Comparison of ENCODE assay signal across 8 cellular contexts in the genomic region with DNA sequence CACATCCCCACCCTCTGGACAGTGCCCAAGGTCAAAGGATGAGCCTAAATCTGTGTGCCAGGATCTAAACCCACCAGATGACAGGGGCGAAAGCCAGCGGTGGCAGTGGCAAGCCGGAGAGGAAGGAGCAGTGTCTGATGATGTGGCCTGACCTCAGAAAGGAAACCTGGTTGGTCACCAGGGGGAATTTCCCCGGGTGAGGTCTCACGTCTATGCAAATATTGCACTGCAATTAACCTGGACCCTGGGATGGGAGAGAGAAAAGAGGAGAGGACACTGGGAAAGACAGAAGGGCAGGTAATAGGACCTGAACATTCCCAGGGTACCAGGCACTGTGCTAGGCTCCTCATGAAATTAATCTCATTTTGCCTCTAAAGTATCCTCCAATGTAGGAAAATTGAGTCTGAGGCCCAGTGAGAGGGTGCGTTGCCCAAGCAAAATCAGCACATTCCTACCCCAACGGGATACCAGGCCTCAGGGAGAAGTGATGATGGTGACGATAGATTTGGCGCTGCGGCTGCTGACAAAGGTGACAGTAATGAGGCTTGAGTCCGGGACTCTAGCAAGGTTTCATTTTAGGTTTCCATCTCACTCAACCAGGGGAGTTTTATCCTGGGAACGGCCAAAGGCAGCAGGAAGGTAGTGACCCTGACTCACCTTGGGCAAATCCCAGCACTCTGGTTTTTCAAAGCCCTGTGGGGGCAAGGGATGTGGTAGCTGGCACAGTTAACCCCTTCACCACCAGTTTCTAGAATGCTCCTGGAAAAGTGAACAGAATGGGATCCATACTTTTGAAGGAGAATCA. TPM values are rescaled to one million over a fixed set of nuclear protein-coding genes. Genes with fewer than 3 reads are reported as not detected.
DNase-seq lines count a peak whose midpoint lies in the region; ATAC-seq, FAIRE-seq and TF ChIP-seq lines count a peak whose summit lies in the region.

No MANE protein-coding gene starts in this region.

- in situ Hi-C loops in HAP-1 (cut with MboI; ENCODE audit: low sequenced_read_pairs): loop anchor here (25.0 kb wide), 1 partner anchor 632 kb away; no protein-coding TSS in a partner anchor

- WGBS in body of pancreas, 2 donors: 61 to 67% methylated on average over 9 to 12 of the region's 12 CpGs

- H3K4me1 ChIP-seq in body of pancreas (peaks cover 51% of the 10 kb centered on the region), HAP-1 (no peaks in the 10 kb centered on the region)
- H3K4me1 ChIP-seq in naive thymus-derived CD4-positive, alpha-beta T cell (ENCODE audit: control insufficient read depth in 2 of 2, insufficient read depth in 2 of 2, low read length in 2 of 2): peaks cover 31 to 53% of the 10 kb centered on the region in 2 donors

- H3K27me3 ChIP-seq in body of pancreas (no peaks in the 10 kb centered on the region), HAP-1 (ENCODE audit: low read depth) (peaks cover 12% of the 10 kb centered on the region; the same call in 1 of the 2 replicates)
- no peaks in the 10 kb centered on the region for H3K27me3 ChIP-seq in naive thymus-derived CD4-positive, alpha-beta T cell (ENCODE audit: control insufficient read depth in 2 of 2, insufficient read depth in 2 of 2, low read length in 2 of 2)

- no peaks in the 10 kb centered on the region for H3K9me3 Mint-ChIP-seq in naive thymus-derived CD4-positive, alpha-beta T cell

- H3K36me3 Mint-ChIP-seq in naive thymus-derived CD4-positive, alpha-beta T cell: peaks cover 0 to 26% (median 0%) of the 10 kb centered on the region in 5 donors

- FAIRE-seq in frontal cortex (lab: Jason Lieb, UNC): no peak

- H3K4me3 ChIP-seq in body of pancreas (no peak overlapping the region), HAP-1 (no peak overlapping the region)
- H3K4me3 ChIP-seq in naive thymus-derived CD4-positive, alpha-beta T cell (ENCODE audit: low read length): no peak overlapping the region

- peak overlapping the region; percentile 75 to 82 (median 79) for H3K27ac ChIP-seq in body of pancreas
- peak overlapping the region; percentile 26 for H3K27ac ChIP-seq in naive thymus-derived CD4-positive, alpha-beta T cell (ENCODE audit: low read depth, low read length)

- CTCF ChIA-PET in naive thymus-derived CD4-positive, alpha-beta T cell (lab: Charles Lee): no interaction called here

- peak overlapping the region; percentile 38 to 90 (median 84) for H3K27ac Mint-ChIP-seq in naive thymus-derived CD4-positive, alpha-beta T cell

- DNase-seq in body of pancreas (peak in 1 of 4 donors; percentile 37), frontal cortex (ENCODE audit: low spot score in 2 of 2) (no peak), globus pallidus (ENCODE audit: low spot score) (no peak), HAP-1 (ENCODE audit: low spot score in 2 of 2) (no peak)
- peak in 2 of 9 donors; percentile 31 to 73 for DNase-seq in naive thymus-derived CD4-positive, alpha-beta T cell

- peak; percentile 80 for ATAC-seq in GM18861 (IDR thresholded peaks at IDR 0.05; ENCODE audit: unreplicated experiment)
- peak; percentile 67 for ATAC-seq in HG02852 (IDR thresholded peaks at IDR 0.05; ENCODE audit: unreplicated experiment)
- ATAC-seq in body of pancreas: no peak
- peak; percentile 74 for ATAC-seq in naive thymus-derived CD4-positive, alpha-beta T cell

- intact Hi-C loops in body of pancreas (cut with DNase I): no loop called here
- intact Hi-C loops in naive thymus-derived CD4-positive, alpha-beta T cell (cut with micrococcal nuclease): loop anchor here (1.0 to 2.0 kb wide), 3 partner anchors 13 to 57 kb away; a partner anchor contains a TSS

- peak; percentile 54 for TF ChIP-seq POLR2A in Raji (IDR thresholded peaks at IDR 0.05; ENCODE audit: insufficient read depth, low read depth, low read length)
- peak in 1 of 3 donors; percentile 12 for TF ChIP-seq POLR2A in body of pancreas (IDR thresholded peaks at IDR 0.05)

- H3K27me3 Mint-ChIP-seq in naive thymus-derived CD4-positive, alpha-beta T cell: no peaks in the 10 kb centered on the region

- H3K4me3 Mint-ChIP-seq in naive thymus-derived CD4-positive, alpha-beta T cell: peak overlapping the region; percentile 7 to 73 (median 47)

- H3K9me3 ChIP-seq in body of pancreas (no peaks in the 10 kb centered on the region), HAP-1 (no peaks in the 10 kb centered on the region)
- H3K9me3 ChIP-seq in naive thymus-derived CD4-positive, alpha-beta T cell (ENCODE audit: control insufficient read depth in 2 of 3, low read length in 3 of 3): no peaks in the 10 kb centered on the region

- H3K36me3 ChIP-seq in body of pancreas (replicated peaks in 1 of 2; ENCODE audit: insufficient read depth in 1 of 2, low read depth in 2 of 2) (no peaks in the 10 kb centered on the region), HAP-1 (replicated peaks) (no peaks in the 10 kb centered on the region)
- H3K36me3 ChIP-seq in naive thymus-derived CD4-positive, alpha-beta T cell (ENCODE audit: control insufficient read depth in 2 of 3, insufficient read depth in 3 of 3, low read length in 3 of 3): no peaks in the 10 kb centered on the region

- H3K4me1 Mint-ChIP-seq in naive thymus-derived CD4-positive, alpha-beta T cell: peaks cover 51 to 86% (median 69%) of the 10 kb centered on the region in 7 donors

- TF ChIP-seq CTCF in body of pancreas (IDR thresholded peaks at IDR 0.05): no peak

- POLR2A ChIA-PET in naive thymus-derived CD4-positive, alpha-beta T cell (lab: Charles Lee): interaction anchor here (1.0 to 2.1 kb wide), 4 partner anchors 11 to 21 kb away, joined by 3 to 9 read pairs (median 4); no protein-coding TSS in a partner anchor

RNA-seq across cellular contexts. Expression of a gene that starts 13.4 kb away (rescaled TPM):
- total RNA-seq in body of pancreas: 100 to 1,000 TPM in 1 of 2 donors, 10 to 100 TPM in 1; 89.3 to 111 TPM
- total RNA-seq in naive thymus-derived CD4-positive, alpha-beta T cell: 100 to 1,000 TPM; 124 to 234 (median 131) TPM
- polyA plus RNA-seq in naive thymus-derived CD4-positive, alpha-beta T cell: 10 to 100 TPM; 28.9 to 45.2 TPM
- 15.1 TPM for total RNA-seq in frontal cortex
